ENCODE assay signal across 11 cellular contexts in the genomic region with DNA sequence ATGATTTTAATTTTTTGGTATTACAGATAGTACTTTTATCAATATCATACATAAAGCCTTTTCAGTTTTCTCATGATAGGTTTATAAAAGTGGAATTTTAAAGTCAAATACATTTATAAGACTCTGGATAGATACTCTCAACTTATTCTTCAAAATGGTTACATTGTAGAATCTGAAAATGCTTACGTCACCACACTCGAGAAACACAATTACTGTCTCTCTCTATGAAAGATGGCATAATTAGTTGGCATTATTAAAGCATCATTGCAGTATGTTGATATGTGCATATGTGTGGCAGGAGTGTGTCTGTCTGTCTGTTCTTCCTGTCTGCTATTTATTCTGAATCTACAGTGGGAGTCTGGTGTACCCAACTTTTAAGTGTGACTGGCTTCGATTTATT.
"Had no signal": no experiment of that assay in that cellular context is flagged by ENCODE, and none has a peak within 500 bp of the region (broad histone marks: within the 10 kb centered on the region; RNA-seq: fewer than 3 reads in every experiment).

No MANE protein-coding gene starts in this region.

- H3K4me1 ChIP-seq: HAP-1 had no signal

- H3K4me2 ChIP-seq: GM23338 had no signal

- DNase-seq: GM23248, GOT3, H7, H9, HCEC 1CT, HFFc6 had no signal

- H3K27ac ChIP-seq: GM23248 had no signal

- FAIRE-seq: H1, H54 had no signal

- H3K4me3 Mint-ChIP-seq: GM23338, H9, HFFc6 had no signal

- H3K27ac Mint-ChIP-seq: GM23338, H9, HFFc6 had no signal

- H3K9ac ChIP-seq: GM23248 had no signal

- H3K4me1 Mint-ChIP-seq: GM23338 had no signal

- H3K9me3 Mint-ChIP-seq: GM23338, H9, HFFc6 had no signal

- H2AFZ ChIP-seq: GM23248, GM23338 had no signal

- H3K9me3 ChIP-seq: HAP-1 had no signal

- H3K36me3 ChIP-seq: HAP-1 had no signal

- H3K4me3 ChIP-seq: GM23248, GM23338, HAP-1 had no signal

- ATAC-seq: GM23338, HCT116 had no signal
